ENCODE assay signal across 22 cellular contexts in genomic region chr9:133895335-133895734, GRCh38.
A peak's percentile ranks its signal among the peaks of the same experiment; 100 is the strongest.
DNase-seq lines count a peak whose midpoint lies in the region; ATAC-seq and TF ChIP-seq lines count a peak whose summit lies in the region.
"Had no signal": no experiment of that assay in that cellular context is flagged by ENCODE, and none has a peak within 500 bp of the region (broad histone marks: within the 10 kb centered on the region; RNA-seq: fewer than 3 reads in every experiment).

No MANE protein-coding gene starts in this region.

- no peak for TF ChIP-seq CTCF in brain (conservative IDR thresholded peaks at IDR 0.05)
- no peak for TF ChIP-seq CTCF in nephron progenitor cell (IDR thresholded peaks at IDR 0.05)
- no peak for TF ChIP-seq CTCF in Peyer's patch (IDR thresholded peaks at IDR 0.05)

- no peak for TF ChIP-seq POLR2A in Peyer's patch (IDR thresholded peaks at IDR 0.05)

- H3K4me1 Mint-ChIP-seq in brain (peaks cover 59% of the 10 kb centered on the region), nephron progenitor cell (peaks cover 73% of the 10 kb centered on the region)
- peaks cover 30 to 44% of the 10 kb centered on the region in 2 donors for H3K4me1 Mint-ChIP-seq in stimulated activated naive B cell treated with anti-CD40 and anti-IgM and Interleukin-4, amounts not matched to agents 10 μg/mL and 1 μg/mL and 100 μg/mL, for 72 hours
- H3K4me1 Mint-ChIP-seq: CD8-positive, alpha-beta memory T cell had no signal

- H3K36me3 Mint-ChIP-seq in brain (peaks cover 25% of the 10 kb centered on the region), nephron progenitor cell (ENCODE audit: low read depth) (no peaks in the 10 kb centered on the region)
- H3K36me3 Mint-ChIP-seq in stimulated activated naive B cell treated with anti-CD40 and anti-IgM and Interleukin-4, amounts not matched to agents 10 μg/mL and 1 μg/mL and 100 μg/mL, for 72 hours = peaks cover 36 to 37% of the 10 kb centered on the region in 2 donors
- H3K36me3 Mint-ChIP-seq: CD8-positive, alpha-beta memory T cell had no signal

- no peaks in the 10 kb centered on the region for H3K27me3 ChIP-seq in Peyer's patch
- H3K27me3 ChIP-seq: BE2C had no signal

- H3K9me3 Mint-ChIP-seq in brain = peaks cover 0 to 2% (median 0%) of the 10 kb centered on the region in 5 experiments
- H3K9me3 Mint-ChIP-seq in nephron progenitor cell = peaks cover 5% of the 10 kb centered on the region
- H3K9me3 Mint-ChIP-seq in stimulated activated naive B cell treated with anti-CD40 and anti-IgM and Interleukin-4, amounts not matched to agents 10 μg/mL and 1 μg/mL and 100 μg/mL, for 72 hours = no peaks in the 10 kb centered on the region
- H3K9me3 Mint-ChIP-seq: CD8-positive, alpha-beta memory T cell had no signal

- no peaks in the 10 kb centered on the region for H3K9me3 ChIP-seq in Peyer's patch
- H3K9me3 ChIP-seq: BE2C had no signal

- peak; percentile 16 to 40 for DNase-seq in NCI-H526 (lab: John Stamatoyannopoulos, UW)
- no peak for DNase-seq in nephron progenitor cell
- no peak for DNase-seq in stimulated activated naive B cell treated with anti-CD40 and anti-IgM and Interleukin-4, amounts not matched to agents 10 μg/mL and 1 μg/mL and 100 μg/mL, for 72 hours
- DNase-seq in OCI-M1 (lab: John Stamatoyannopoulos, UW) = no peak
- no peak for DNase-seq in SIG-M5 treated with dmso at 0.1 percent for 504 hours (lab: John Stamatoyannopoulos, UW; ENCODE audit: unreplicated experiment)
- DNase-seq in islet precursor cell = no peak
- DNase-seq in Peyer's patch = no peak
- DNase-seq: BE2C; Calu3; CD8-positive, alpha-beta memory T cell; NCI-H1092; NCI-H1436; NCI-H187 treated with DMSO at 0.1 percent for 48 hours; NCI-H446; NCI-H524 treated with DMSO at 0.1 percent for 48 hours; PC-9; RPMI8226; SIG-M5 had no signal

- H3K27ac Mint-ChIP-seq in brain (peak overlapping the region in 4 of 5 experiments; percentile 30 to 91 (median 56)), nephron progenitor cell (peak overlapping the region; percentile 72)
- H3K27ac Mint-ChIP-seq in stimulated activated naive B cell treated with anti-CD40 and anti-IgM and Interleukin-4, amounts not matched to agents 10 μg/mL and 1 μg/mL and 100 μg/mL, for 72 hours = peak overlapping the region; percentile 62
- H3K27ac Mint-ChIP-seq: CD8-positive, alpha-beta memory T cell had no signal

- ATAC-seq in stimulated activated naive B cell treated with anti-CD40 and anti-IgM and Interleukin-4, amounts not matched to agents 10 μg/mL and 1 μg/mL and 100 μg/mL, for 72 hours (replicated peaks) = no peak
- ATAC-seq: SK-N-SH treated with all-trans-retinoic acid at 6 μM for 48 hours had no signal

- no peak overlapping the region for H3K4me3 ChIP-seq in Peyer's patch
- H3K4me3 ChIP-seq: PC-9 had no signal

- H3K4me3 Mint-ChIP-seq in brain (no peak overlapping the region), nephron progenitor cell (peak overlapping the region; percentile 11)
- no peak overlapping the region for H3K4me3 Mint-ChIP-seq in stimulated activated naive B cell treated with anti-CD40 and anti-IgM and Interleukin-4, amounts not matched to agents 10 μg/mL and 1 μg/mL and 100 μg/mL, for 72 hours
- H3K4me3 Mint-ChIP-seq: CD14-positive monocyte; CD8-positive, alpha-beta memory T cell had no signal

- H3K27ac ChIP-seq in Peyer's patch = no peak overlapping the region
- H3K27ac ChIP-seq: HL-60, PC-9 had no signal

- peaks cover 0 to 5% (median 0%) of the 10 kb centered on the region in 4 donors for H3K4me1 ChIP-seq in Peyer's patch

- peaks cover 3% of the 10 kb centered on the region for H3K27me3 Mint-ChIP-seq in brain
- no peaks in the 10 kb centered on the region for H3K27me3 Mint-ChIP-seq in nephron progenitor cell (ENCODE audit: low read depth, poor library complexity)
- no peaks in the 10 kb centered on the region for H3K27me3 Mint-ChIP-seq in stimulated activated naive B cell treated with anti-CD40 and anti-IgM and Interleukin-4, amounts not matched to agents 10 μg/mL and 1 μg/mL and 100 μg/mL, for 72 hours
- H3K27me3 Mint-ChIP-seq: CD8-positive, alpha-beta memory T cell had no signal

- H3K36me3 ChIP-seq in Peyer's patch = no peaks in the 10 kb centered on the region

Comparison
In these comparisons a context has a peak if more than half of its experiments do, and no peak if none do; other contexts are left out.
1. DNase-seq: peak in NCI-H526 (2 of 2); none in nephron progenitor cell (single experiment), stimulated activated naive B cell treated with anti-CD40 and anti-IgM and Interleukin-4, amounts not matched to agents 10 μg/mL and 1 μg/mL and 100 μg/mL, for 72 hours (single experiment), OCI-M1 (single experiment), SIG-M5 treated with dmso at 0.1 percent for 504 hours (single experiment), islet precursor cell (single experiment) and Peyer's patch (0 of 3).
2. Peak in every context shown above with its lines, with median percentiles within 50 percentile points of each other: H3K27ac Mint-ChIP-seq.